ENCODE assay signal across 11 cellular contexts in the genomic region with DNA sequence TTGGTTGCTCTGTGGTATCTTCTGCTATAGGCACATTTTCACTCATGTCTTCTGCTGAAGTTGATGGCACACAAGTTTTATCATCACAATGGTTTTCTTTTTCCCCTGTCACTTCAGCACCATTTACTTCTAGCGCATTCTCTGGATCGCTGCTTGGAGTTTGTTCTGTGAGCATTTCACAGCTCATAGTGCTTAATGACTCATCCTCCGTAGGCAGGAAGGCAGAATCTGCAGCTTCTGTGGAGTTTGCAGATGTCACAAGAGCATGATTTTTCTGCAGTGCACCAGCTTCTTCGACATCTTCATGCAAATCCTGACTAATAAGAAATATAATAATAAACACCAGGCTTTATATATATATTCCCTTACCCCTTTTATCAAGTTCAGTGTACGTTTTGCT.
DNase-seq lines count a peak whose midpoint lies in the region; ATAC-seq and TF ChIP-seq lines count a peak whose summit lies in the region.
"Had no signal": no experiment of that assay in that cellular context is flagged by ENCODE, and none has a peak within 500 bp of the region (broad histone marks: within the 10 kb centered on the region; RNA-seq: fewer than 3 reads in every experiment).

No MANE protein-coding gene starts in this region.

- H3K27me3 ChIP-seq in AG04450 (ENCODE audit: control insufficient read depth, insufficient read depth, low read length): no peaks in the 10 kb centered on the region
- H3K27me3 ChIP-seq: neutrophil had no signal

- no peak overlapping the region for H3K27ac Mint-ChIP-seq in activated T-cell treated with anti-CD3 and anti-CD28 coated beads, Interleukin-2, amount 50 U/mL, for 72 hours

- no peak for ATAC-seq in GM19467 (IDR thresholded peaks at IDR 0.05; ENCODE audit: unreplicated experiment)
- no peak for ATAC-seq in activated T-cell treated with anti-CD3 and anti-CD28 coated beads, Interleukin-2, amount 50 U/mL, for 72 hours (replicated peaks in 1 of 2)

- H3K4me3 ChIP-seq in AG04450 (ENCODE audit: low read depth, low read length): no peak overlapping the region

- TF ChIP-seq CTCF in AG04450 (IDR thresholded peaks at IDR 0.05; ENCODE audit: low read depth, low read length): no peak

- H3K4me1 Mint-ChIP-seq in activated T-cell treated with anti-CD3 and anti-CD28 coated beads, Interleukin-2, amount 50 U/mL, for 72 hours (ENCODE audit: low read depth): no peaks in the 10 kb centered on the region

- DNase-seq in AG04450 (ENCODE audit: low read depth, low spot score) (peak; percentile 75), HT1080 (ENCODE audit: low read depth) (peak; percentile 58), caudate nucleus (lab: John Stamatoyannopoulos, UW) (peak in 32 of 61 donors; percentile 0 to 88 (median 12)), kidney glomerular epithelial cell (lab: John Stamatoyannopoulos, UW) (peak; percentile 21), NCI-H1436 (lab: John Stamatoyannopoulos, UW) (no peak), GOT3 (lab: John Stamatoyannopoulos, UW) (no peak)
- DNase-seq in activated T-cell treated with anti-CD3 and anti-CD28 coated beads, Interleukin-2, amount 50 U/mL, for 72 hours: no peak
- DNase-seq: C1 segment of cervical spinal cord, NCI-H345 had no signal

- peaks cover 0 to 6% of the 10 kb centered on the region in 2 donors for H3K36me3 Mint-ChIP-seq in activated T-cell treated with anti-CD3 and anti-CD28 coated beads, Interleukin-2, amount 50 U/mL, for 72 hours (ENCODE audit: insufficient read depth in 2 of 2)

- POLR2A ChIA-PET in AG04450 (lab: Yijun Ruan, JAX): no interaction called here

- no peaks in the 10 kb centered on the region for H3K9me3 Mint-ChIP-seq in activated T-cell treated with anti-CD3 and anti-CD28 coated beads, Interleukin-2, amount 50 U/mL, for 72 hours

- H3K27ac ChIP-seq in AG04450 (ENCODE audit: low read depth, low read length): no peak overlapping the region
- H3K27ac ChIP-seq in caudate nucleus (ENCODE audit: low read depth, low read length): no peak overlapping the region
- H3K27ac ChIP-seq: neutrophil had no signal

- H3K9me3 ChIP-seq in AG04450 (ENCODE audit: control insufficient read depth, insufficient read depth, low read length): no peaks in the 10 kb centered on the region
- H3K9me3 ChIP-seq: neutrophil had no signal

- H3K4me3 Mint-ChIP-seq in activated T-cell treated with anti-CD3 and anti-CD28 coated beads, Interleukin-2, amount 50 U/mL, for 72 hours: no peak overlapping the region

- CTCF ChIA-PET in AG04450 (lab: Charles Lee): no interaction called here

- peaks cover 6% of the 10 kb centered on the region for H3K27me3 Mint-ChIP-seq in activated T-cell treated with anti-CD3 and anti-CD28 coated beads, Interleukin-2, amount 50 U/mL, for 72 hours (ENCODE audit: low read depth)

Comparison
In these comparisons a context has a peak if more than half of its experiments do, and no peak if none do; other contexts are left out.
1. DNase-seq: peak in AG04450 (single experiment), HT1080 (single experiment), caudate nucleus (32 of 61) and kidney glomerular epithelial cell (single experiment); none in NCI-H1436 (single experiment), GOT3 (single experiment) and activated T-cell treated with anti-CD3 and anti-CD28 coated beads, Interleukin-2, amount 50 U/mL, for 72 hours (0 of 2).